Comparison of ENCODE assay signal across 21 cellular contexts in the genomic region with DNA sequence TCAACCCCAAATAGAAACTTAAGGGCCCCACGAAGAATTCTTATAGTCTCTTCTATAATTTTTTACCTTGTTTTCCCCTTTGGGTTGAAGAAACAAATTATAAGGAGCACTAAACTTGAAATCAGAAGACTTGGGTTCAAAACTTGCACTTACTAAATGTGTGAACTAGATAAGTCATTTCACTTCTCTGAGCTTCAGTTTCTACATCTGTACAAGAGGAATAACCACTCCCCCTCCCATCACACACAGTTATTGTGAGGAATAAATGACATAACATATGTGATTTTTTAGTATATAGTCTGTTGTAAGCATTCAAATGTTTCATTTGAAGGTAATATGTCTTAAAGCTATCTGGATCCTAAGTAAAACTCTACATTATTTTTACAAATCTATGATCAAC.
"Had no signal": no experiment of that assay in that cellular context is flagged by ENCODE, and none has a peak within 500 bp of the region (broad histone marks: within the 10 kb centered on the region; RNA-seq: fewer than 3 reads in every experiment).

No MANE protein-coding gene starts in this region.

- DNase-seq: erythroblast; foreskin keratinocyte; head of caudate nucleus; kidney; left cardiac atrium; left ventricle myocardium inferior; lower lobe of right lung; occipital lobe; psoas muscle; retina; right lobe of liver; stimulated activated CD4-positive, alpha-beta T cell treated with anti-CD3 and anti-CD28 coated beads, Interleukin-4, amount 100 ng/mL, for 1 hour; stimulated activated CD8-positive, alpha-beta memory T cell treated with anti-CD3 and anti-CD28 coated beads, Interleukin-4, amount 100 ng/mL, for 48 hours; trophoblast cell had no signal

- H3K36me3 Mint-ChIP-seq: memory B cell; mesothelial cell of epicardium; stimulated activated memory B cell treated with anti-CD40 and anti-IgM and Interleukin-4, amounts not matched to agents 10 μg/mL and 1 μg/mL and 100 μg/mL, for 72 hours had no signal

- H3K4me1 Mint-ChIP-seq: memory B cell; mesothelial cell of epicardium; nephron; stimulated activated memory B cell treated with anti-CD40 and anti-IgM and Interleukin-4, amounts not matched to agents 10 μg/mL and 1 μg/mL and 100 μg/mL, for 72 hours had no signal

- H3K36me3 ChIP-seq: left ventricle myocardium inferior, lower lobe of right lung, right lobe of liver had no signal

- H3K4me3 ChIP-seq: hepatocyte, left ventricle myocardium inferior, lower lobe of right lung, psoas muscle, right lobe of liver had no signal

- H3K27ac Mint-ChIP-seq: dendritic cell treated with granulocyte-macrophage colony-stimulating factor and Interleukin-4, amounts not matched to agents 40 ng/mL and 50 ng/mL, for 4 days; memory B cell; mesothelial cell of epicardium; nephron; stimulated activated memory B cell treated with anti-CD40 and anti-IgM and Interleukin-4, amounts not matched to agents 10 μg/mL and 1 μg/mL and 100 μg/mL, for 72 hours had no signal

- H3K9me3 Mint-ChIP-seq: dendritic cell treated with granulocyte-macrophage colony-stimulating factor and Interleukin-4, amounts not matched to agents 40 ng/mL and 50 ng/mL, for 4 days; memory B cell; nephron; stimulated activated memory B cell treated with anti-CD40 and anti-IgM and Interleukin-4, amounts not matched to agents 10 μg/mL and 1 μg/mL and 100 μg/mL, for 72 hours had no signal

- H3K9me3 ChIP-seq: left ventricle myocardium inferior, lower lobe of right lung, psoas muscle, right lobe of liver had no signal

- H3K27ac ChIP-seq: foreskin keratinocyte, hepatocyte, left ventricle myocardium inferior, lower lobe of right lung, parathyroid adenoma, psoas muscle, right lobe of liver had no signal

- ATAC-seq: foreskin keratinocyte; left cardiac atrium; lower lobe of right lung; psoas muscle; right lobe of liver; stimulated activated memory B cell treated with anti-CD40 and anti-IgM and Interleukin-4, amounts not matched to agents 10 μg/mL and 1 μg/mL and 100 μg/mL, for 72 hours had no signal

- H3K4me3 Mint-ChIP-seq: dendritic cell treated with granulocyte-macrophage colony-stimulating factor and Interleukin-4, amounts not matched to agents 40 ng/mL and 50 ng/mL, for 4 days; memory B cell; mesothelial cell of epicardium; nephron; stimulated activated memory B cell treated with anti-CD40 and anti-IgM and Interleukin-4, amounts not matched to agents 10 μg/mL and 1 μg/mL and 100 μg/mL, for 72 hours had no signal

- H3K4me1 ChIP-seq: foreskin keratinocyte, left ventricle myocardium inferior, lower lobe of right lung, parathyroid adenoma, psoas muscle, right lobe of liver had no signal

- H3K27me3 ChIP-seq: hepatocyte, right lobe of liver had no signal
